ENCODE assay signal across 18 cellular contexts in the genomic region with DNA sequence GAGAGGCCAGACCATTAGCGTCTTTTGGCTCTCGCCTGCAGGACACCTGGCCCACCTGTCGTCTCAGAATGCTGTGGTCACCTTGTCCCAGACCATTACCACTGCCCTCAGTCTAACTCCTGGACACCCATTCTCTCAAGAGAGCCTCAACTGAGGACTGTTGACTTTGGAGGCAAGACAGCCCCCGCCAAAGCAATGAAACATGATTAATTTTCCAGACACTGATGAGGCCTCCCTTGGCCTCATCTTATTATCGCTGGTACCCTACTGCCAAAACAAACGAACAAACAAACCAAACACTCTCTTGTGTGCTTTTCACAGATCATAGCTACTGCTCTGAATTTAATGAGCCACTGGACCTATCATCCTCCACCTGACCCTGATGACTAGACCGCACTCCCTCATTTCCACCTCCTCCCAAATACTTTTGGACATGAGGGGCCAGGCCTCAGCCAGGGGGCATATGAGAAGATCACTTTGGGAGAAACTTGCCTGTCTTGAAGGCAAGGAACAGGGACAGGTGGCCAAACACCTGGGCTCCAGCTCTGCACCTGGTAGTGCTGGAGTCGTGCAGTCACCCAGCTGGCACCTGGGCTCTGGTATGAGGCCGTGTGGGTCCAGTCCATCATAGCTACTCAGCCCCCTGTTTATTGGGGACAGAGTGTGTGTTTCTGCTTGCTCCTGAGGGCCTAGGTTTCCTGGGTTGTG. TPM values are rescaled to one million over a fixed set of nuclear protein-coding genes. Genes with fewer than 3 reads are reported as not detected.
DNase-seq lines count a peak whose midpoint lies in the region; ATAC-seq and TF ChIP-seq lines count a peak whose summit lies in the region.
"Had no signal": no experiment of that assay in that cellular context is flagged by ENCODE, and none has a peak within 500 bp of the region (broad histone marks: within the 10 kb centered on the region; RNA-seq: fewer than 3 reads in every experiment).

No MANE protein-coding gene starts in this region.

- TF ChIP-seq CTCF in PC-3 (conservative IDR thresholded peaks at IDR 0.05; ENCODE audit: low read depth, low read length): no peak
- no peak for TF ChIP-seq CTCF in PC-9 (conservative IDR thresholded peaks at IDR 0.05)

- H3K4me3 ChIP-seq in H7 (ENCODE audit: insufficient read depth, low read depth, low read length): no peak overlapping the region
- H3K4me3 ChIP-seq in PC-3 (ENCODE audit: low read length): no peak overlapping the region
- no peak overlapping the region for H3K4me3 ChIP-seq in PC-9
- H3K4me3 ChIP-seq: GM23338, SJSA1 had no signal

- DNase-seq in COLO668 (lab: John Stamatoyannopoulos, UW; ENCODE audit: unreplicated experiment): peak; percentile 49
- peak; percentile 15 for DNase-seq in H7
- no peak for DNase-seq in PC-3
- peak; percentile 1 for DNase-seq in iPS-NIHi11 (ENCODE audit: low spot score)
- DNase-seq in PC-9: no peak
- no peak for DNase-seq in stimulated activated effector memory CD8-positive, alpha-beta T cell treated with anti-CD3 and anti-CD28 coated beads, Interleukin-12 subunit alpha, Interleukin-12 subunit beta, amount 100 ng/mL, for 72 hours (ENCODE audit: low spot score in 2 of 2)
- DNase-seq: BE2C; DMS79; Karpas-422; NCI-H1694; stimulated activated CD4-positive, alpha-beta T cell treated with anti-CD3 and anti-CD28 coated beads, Interleukin-12 subunit alpha, Interleukin-12 subunit beta, amount 100 ng/mL, for 4 hours had no signal

- H4K20me1 ChIP-seq in PC-3 (ENCODE audit: low read length): no peaks in the 10 kb centered on the region
- no peaks in the 10 kb centered on the region for H4K20me1 ChIP-seq in PC-9 (ENCODE audit: insufficient read depth)

- H3K79me2 ChIP-seq in PC-3 (ENCODE audit: low read length): no peaks in the 10 kb centered on the region
- H3K79me2 ChIP-seq in PC-9 (ENCODE audit: low read depth): no peaks in the 10 kb centered on the region
- H3K79me2 ChIP-seq: parathyroid adenoma had no signal

- no peak overlapping the region for H3K4me3 Mint-ChIP-seq in stimulated activated effector memory CD8-positive, alpha-beta T cell treated with anti-CD3 and anti-CD28 coated beads, Interleukin-12 subunit alpha, Interleukin-12 subunit beta, amount 100 ng/mL, for 72 hours
- H3K4me3 Mint-ChIP-seq: GM23338 had no signal

- no peaks in the 10 kb centered on the region for H3K36me3 ChIP-seq in H7 (replicated peaks; ENCODE audit: control insufficient read depth, insufficient read depth, low read length)
- H3K36me3 ChIP-seq in PC-3 (ENCODE audit: low read depth, low read length): no peaks in the 10 kb centered on the region
- H3K36me3 ChIP-seq in PC-9 (ENCODE audit: low read depth): no peaks in the 10 kb centered on the region
- H3K36me3 ChIP-seq: BE2C, SJSA1 had no signal

- peak; percentile 5; the same call in 1 of the 2 replicates for ATAC-seq in PC-3
- no peak for ATAC-seq in HG02588 (IDR thresholded peaks at IDR 0.05; ENCODE audit: unreplicated experiment)
- ATAC-seq in stimulated activated effector memory CD8-positive, alpha-beta T cell treated with anti-CD3 and anti-CD28 coated beads, Interleukin-12 subunit alpha, Interleukin-12 subunit beta, amount 100 ng/mL, for 72 hours: no peak
- no peak for ATAC-seq in GM18861 (IDR thresholded peaks at IDR 0.05; ENCODE audit: unreplicated experiment)
- ATAC-seq: GM23338 had no signal

- no peaks in the 10 kb centered on the region for H3K27me3 ChIP-seq in H7 (ENCODE audit: control insufficient read depth, insufficient read depth, low read length)
- H3K27me3 ChIP-seq in PC-3 (ENCODE audit: low read length): no peaks in the 10 kb centered on the region
- H3K27me3 ChIP-seq in PC-9 (ENCODE audit: insufficient read depth, low read depth): no peaks in the 10 kb centered on the region
- H3K27me3 ChIP-seq: BE2C, SJSA1 had no signal

- no peak overlapping the region for H2AFZ ChIP-seq in PC-3 (ENCODE audit: low read length)
- H2AFZ ChIP-seq in PC-9: no peak overlapping the region
- H2AFZ ChIP-seq: GM23338, parathyroid adenoma had no signal

- H3K36me3 Mint-ChIP-seq in stimulated activated effector memory CD8-positive, alpha-beta T cell treated with anti-CD3 and anti-CD28 coated beads, Interleukin-12 subunit alpha, Interleukin-12 subunit beta, amount 100 ng/mL, for 72 hours: no peaks in the 10 kb centered on the region

- no peaks in the 10 kb centered on the region for H3K9me2 ChIP-seq in PC-3 (replicated peaks; ENCODE audit: low read length)
- H3K9me2 ChIP-seq in PC-9 (ENCODE audit: insufficient read depth): no peaks in the 10 kb centered on the region

- no peaks in the 10 kb centered on the region for H3F3A ChIP-seq in PC-3 (ENCODE audit: low read length, unreplicated experiment)
- no peaks in the 10 kb centered on the region for H3F3A ChIP-seq in PC-9 (ENCODE audit: insufficient read depth, low read depth)

- no peaks in the 10 kb centered on the region for H3K9me3 Mint-ChIP-seq in stimulated activated effector memory CD8-positive, alpha-beta T cell treated with anti-CD3 and anti-CD28 coated beads, Interleukin-12 subunit alpha, Interleukin-12 subunit beta, amount 100 ng/mL, for 72 hours
- H3K9me3 Mint-ChIP-seq: GM23338 had no signal

- no peak overlapping the region for H3K9ac ChIP-seq in PC-3 (ENCODE audit: low read length)
- H3K9ac ChIP-seq: parathyroid adenoma had no signal

- no peak overlapping the region for H3K27ac ChIP-seq in PC-3 (ENCODE audit: low read length)
- H3K27ac ChIP-seq in PC-9: no peak overlapping the region
- H3K27ac ChIP-seq: parathyroid adenoma, SJSA1 had no signal

- H3K4me2 ChIP-seq in PC-3 (ENCODE audit: low read length): no peak overlapping the region
- no peak overlapping the region for H3K4me2 ChIP-seq in PC-9
- H3K4me2 ChIP-seq: GM23338 had no signal

- H3K4me1 ChIP-seq in PC-3 (ENCODE audit: insufficient read depth, low read length): peaks cover 4% of the 10 kb centered on the region
- H3K4me1 ChIP-seq in PC-9 (replicated peaks; ENCODE audit: insufficient read depth): peaks cover 8% of the 10 kb centered on the region
- H3K4me1 ChIP-seq: BE2C had no signal

- intact Hi-C loops in PC-3 (cut with micrococcal nuclease) (no loop called here), PC-9 (cut with micrococcal nuclease; ENCODE audit: unreplicated experiment) (no loop called here)

- H3K9me3 ChIP-seq in PC-3 (ENCODE audit: low read length) (no peaks in the 10 kb centered on the region), PC-9 (ENCODE audit: insufficient read depth, low read depth) (no peaks in the 10 kb centered on the region)
- H3K9me3 ChIP-seq: BE2C, SJSA1 had no signal

- CTCF ChIA-PET in PC-3 (lab: Charles Lee): no interaction called here
- CTCF ChIA-PET in PC-9 (lab: Charles Lee): no interaction called here

- POLR2A ChIA-PET in PC-3 (lab: Charles Lee; ENCODE audit: unreplicated experiment) (no interaction called here), PC-9 (lab: Charles Lee; ENCODE audit: unreplicated experiment) (interaction anchor here (0.8 kb wide), 1 partner anchor 1303 kb away, joined by 3 read pairs; no protein-coding TSS in a partner anchor)

- H3K27ac Mint-ChIP-seq in stimulated activated effector memory CD8-positive, alpha-beta T cell treated with anti-CD3 and anti-CD28 coated beads, Interleukin-12 subunit alpha, Interleukin-12 subunit beta, amount 100 ng/mL, for 72 hours: no peak overlapping the region
- H3K27ac Mint-ChIP-seq: GM23338 had no signal

- H3K4me1 Mint-ChIP-seq in stimulated activated effector memory CD8-positive, alpha-beta T cell treated with anti-CD3 and anti-CD28 coated beads, Interleukin-12 subunit alpha, Interleukin-12 subunit beta, amount 100 ng/mL, for 72 hours: no peaks in the 10 kb centered on the region

- no TSS peak for BruUV-seq in PC-3 (replicated peaks; lab: Mats Ljungman, UMichigan)
- BruUV-seq in PC-9 (replicated peaks; lab: Mats Ljungman, UMichigan): no TSS peak

RNA-seq across cellular contexts. Expression of gene ALS2CL, which starts 27.6 kb away (rescaled TPM):
- 4.9 and 10.1 TPM in 2 replicates for total RNA-seq in H7 (2014; rRNA removed; shearing (Covaris generic))
- total RNA-seq in PC-3 (2014; rRNA removed) (30.1 and 36.3 TPM in 2 replicates), PC-9 (2021) (67.5 and 71.6 TPM in 2 replicates)

RNA-seq across cellular contexts. Expression of gene TMIE, which starts 35.3 kb away (rescaled TPM):
- 0.22 and 0.59 TPM in 2 replicates for total RNA-seq in H7 (2014; rRNA removed; shearing (Covaris generic))
- total RNA-seq in PC-3 (2014; rRNA removed) (0.52 and 0.66 TPM in 2 replicates), PC-9 (2021) (6.0 and 6.5 TPM in 2 replicates)
- total RNA-seq: SJSA1 had no signal

RNA-seq across cellular contexts. Expression of gene PRSS50, which starts 51.8 kb away (rescaled TPM):
- 0.07 and 0.92 TPM in 2 replicates for total RNA-seq in H7 (2014; rRNA removed; shearing (Covaris generic))
- total RNA-seq in PC-3 (2014; rRNA removed) (not detected in 2 replicates), PC-9 (2021) (0.48 and 0.50 TPM in 2 replicates)
- total RNA-seq: SJSA1 had no signal

RNA-seq across cellular contexts. Expression of gene FAM240A, which starts 53.6 kb away (rescaled TPM):
- total RNA-seq in H7 (2014; rRNA removed; shearing (Covaris generic)): not detected in 2 replicates
- total RNA-seq in PC-3 (2014; rRNA removed): not detected in 2 replicates
- not detected in 2 replicates for total RNA-seq in PC-9 (2021)
- total RNA-seq: cerebellum, GM23338, kidney epithelial cell, SJSA1 had no signal

Comparison
In these comparisons a context has a peak if more than half of its experiments do, and no peak if none do; other contexts are left out.
1. DNase-seq: peak in COLO668 (single experiment), H7 (single experiment) and iPS-NIHi11 (single experiment); none in PC-3 (single experiment), PC-9 (0 of 2) and stimulated activated effector memory CD8-positive, alpha-beta T cell treated with anti-CD3 and anti-CD28 coated beads, Interleukin-12 subunit alpha, Interleukin-12 subunit beta, amount 100 ng/mL, for 72 hours (0 of 2).